Comparison of ENCODE assay signal across 14 cellular contexts in genomic region chr12:57416039-57416996, GRCh38. TPM values are rescaled to one million over a fixed set of nuclear protein-coding genes. Genes with fewer than 3 reads are reported as not detected.
DNase-seq lines count a peak whose midpoint lies in the region; ATAC-seq, FAIRE-seq and TF ChIP-seq lines count a peak whose summit lies in the region.
"Had no signal": no experiment of that assay in that cellular context is flagged by ENCODE, and none has a peak within 500 bp of the region (broad histone marks: within the 10 kb centered on the region; RNA-seq: fewer than 3 reads in every experiment).

No MANE protein-coding gene starts in this region.

- WGBS in HepG2 (ENCODE audit: low lambda C conversion rate) = 89% methylated on average over 8 of the region's 8 CpGs

- H3K79me2 ChIP-seq in HepG2 (ENCODE audit: insufficient read depth, low read length) = no peaks in the 10 kb centered on the region

- H3K4me3 Mint-ChIP-seq in Calu3 (ENCODE audit: low read depth, unreplicated experiment) = no peak overlapping the region

- no peak overlapping the region for H2AFZ ChIP-seq in HepG2 (ENCODE audit: low read length)

- TF ChIP-seq EP300 in HepG2 (IDR thresholded peaks at IDR 0.05; ENCODE audit: low read depth in 2 of 2, low read length in 2 of 2) (no peak), HepG2 (CRISPR knock-in tag; IDR thresholded peaks at IDR 0.05; ENCODE audit: borderline replicate concordance) (no peak)

- CTCF ChIA-PET in HepG2 (lab: Yijun Ruan, JAX; ENCODE audit: low intra/inter-chr PET ratio, low total read pairs) (no interaction called here), Calu3 (lab: Charles Lee) (no interaction called here)

- DNase-seq in AG20443 (ENCODE audit: low spot score) (peak; percentile 13), HK-2 (ENCODE audit: unreplicated experiment) (peak; percentile 15), amniotic epithelial cell (ENCODE audit: low read depth) (peak; percentile 17), HepG2 (ENCODE audit: low spot score) (no peak), SKM-1 treated with dmso at 0.1 percent for 144 hours (lab: John Stamatoyannopoulos, UW; ENCODE audit: unreplicated experiment) (no peak), Calu3 (no peak), GM19239 (ENCODE audit: insufficient read length, low spot score) (no peak)
- DNase-seq: mucosa of descending colon, MV-4-11, upper lobe of left lung had no signal

- H3K27ac ChIP-seq in HepG2 (ENCODE audit: extremely low read length, insufficient read depth, low read length) = no peak overlapping the region
- H3K27ac ChIP-seq: upper lobe of left lung had no signal

- H3K9me3 Mint-ChIP-seq in Calu3 (ENCODE audit: low read depth, unreplicated experiment) = no peaks in the 10 kb centered on the region
- H3K9me3 Mint-ChIP-seq: activated naive CD4-positive, alpha-beta T cell treated with anti-CD3 and anti-CD28 coated beads, Interleukin-2, amount 50 U/mL, for 72 hours had no signal

- POLR2A ChIA-PET in HepG2 (lab: Yijun Ruan, JAX) = no interaction called here

- intact Hi-C loops in HepG2 (cut with micrococcal nuclease; ENCODE audit: unreplicated experiment) = no loop called here
- intact Hi-C loops in Calu3 (cut with micrococcal nuclease; ENCODE audit: unreplicated experiment) = no loop called here

- no peak overlapping the region for H3K4me2 ChIP-seq in HepG2 (ENCODE audit: low read depth, low read length)

- BruUV-seq in HepG2 (replicated peaks; lab: Mats Ljungman, UMichigan) (no TSS peak), Calu3 (replicated peaks; lab: Mats Ljungman, UMichigan) (no TSS peak)

- H3K27me3 Mint-ChIP-seq in Calu3 (ENCODE audit: unreplicated experiment) = no peaks in the 10 kb centered on the region
- H3K27me3 Mint-ChIP-seq: progenitor cell of endocrine pancreas had no signal

- FAIRE-seq in HepG2 (lab: Jason Lieb, UNC) = no peak
- no peak for FAIRE-seq in GM19239 (lab: Jason Lieb, UNC)

- H3K36me3 ChIP-seq in HepG2 (replicated peaks in 1 of 2; ENCODE audit: control insufficient read depth in 1 of 2, insufficient read depth in 2 of 2, low read length in 2 of 2) = no peaks in the 10 kb centered on the region; a peak in 1 of 5 replicates

- H3K4me1 ChIP-seq in HepG2 (ENCODE audit: insufficient read depth, low read length) = no peaks in the 10 kb centered on the region

- TF ChIP-seq RAD21 in HepG2 (CRISPR knock-in tag; IDR thresholded peaks at IDR 0.05) = no peak

- no peaks in the 10 kb centered on the region for H3K9me3 ChIP-seq in HepG2 (ENCODE audit: low read length)
- H3K9me3 ChIP-seq: mucosa of descending colon, upper lobe of left lung had no signal

- H3K4me3 ChIP-seq in HepG2 (replicated peaks in 1 of 3; ENCODE audit: insufficient read depth in 1 of 3, low read depth in 2 of 3, low read length in 3 of 3) = no peak overlapping the region
- H3K4me3 ChIP-seq: mucosa of descending colon, upper lobe of left lung had no signal

- peaks cover 25% of the 10 kb centered on the region for H3K4me1 Mint-ChIP-seq in Calu3 (ENCODE audit: low read depth, unreplicated experiment)

- H4K20me1 ChIP-seq in HepG2 (ENCODE audit: insufficient read depth, low read length) = no peaks in the 10 kb centered on the region

- in situ Hi-C loops in HepG2 (cut with HindIII; ENCODE audit: extremely low pct_ligation_motif_present, low pct_unique_long_range_greater_than_20kb) = no loop called here

- ATAC-seq in HepG2 (no peak), HG03378 (IDR thresholded peaks at IDR 0.05; ENCODE audit: unreplicated experiment) (no peak)
- ATAC-seq: activated naive CD4-positive, alpha-beta T cell treated with anti-CD3 and anti-CD28 coated beads, Interleukin-2, amount 50 U/mL, for 72 hours; mucosa of descending colon had no signal

- no peak overlapping the region for H3K27ac Mint-ChIP-seq in Calu3 (ENCODE audit: unreplicated experiment)
- H3K27ac Mint-ChIP-seq: activated naive CD4-positive, alpha-beta T cell treated with anti-CD3 and anti-CD28 coated beads, Interleukin-2, amount 50 U/mL, for 72 hours; progenitor cell of endocrine pancreas had no signal

- no peaks in the 10 kb centered on the region for H3K27me3 ChIP-seq in HepG2 (ENCODE audit: control insufficient read depth in 1 of 2, insufficient read depth in 2 of 2, low read length in 2 of 2)
- H3K27me3 ChIP-seq: upper lobe of left lung had no signal

- TF ChIP-seq POLR2A in HepG2 (IDR thresholded peaks at IDR 0.05; ENCODE audit: insufficient read depth in 1 of 2, low read depth in 2 of 2, low read length in 2 of 2) = no peak

- TF ChIP-seq CTCF in HepG2 (CRISPR knock-in tag; IDR thresholded peaks at IDR 0.05) = no peak
- TF ChIP-seq CTCF in Calu3 (IDR thresholded peaks at IDR 0.05; ENCODE audit: unreplicated experiment) = no peak

- no peak overlapping the region for H3K9ac ChIP-seq in HepG2 (ENCODE audit: insufficient read depth, low read depth, low read length)

- peaks cover 5% of the 10 kb centered on the region for H3K36me3 Mint-ChIP-seq in Calu3 (ENCODE audit: insufficient read depth, unreplicated experiment)
- H3K36me3 Mint-ChIP-seq: activated naive CD4-positive, alpha-beta T cell treated with anti-CD3 and anti-CD28 coated beads, Interleukin-2, amount 50 U/mL, for 72 hours had no signal

RNA-seq across cellular contexts. Expression of gene R3HDM2, which starts 14.5 kb away (rescaled TPM):
- 8.3 and 11.1 TPM in 2 replicates for total RNA-seq in HepG2 (2016; rRNA removed; fragmentation: Illumina TruSeq; extraction: Trizol)
- 5.7 and 8.8 TPM in 2 replicates for total RNA-seq in HepG2 (2016; cell fraction: cytosol; rRNA removed; fragmentation: Illumina TruSeq; extraction: Trizol; ENCODE audit: low read depth)
- 6.4 and 10.3 TPM in 2 replicates for total RNA-seq in HepG2 (2016; cell fraction: insoluble cytoplasmic fraction; rRNA removed; fragmentation: Illumina TruSeq; extraction: Trizol)
- total RNA-seq in HepG2 (2016; cell fraction: membrane; rRNA removed; fragmentation: Illumina TruSeq; extraction: Trizol) = 9.0 and 10.3 TPM in 2 replicates
- total RNA-seq in HepG2 (2016; cell fraction: nucleus; rRNA removed; fragmentation: Illumina TruSeq; extraction: Trizol) = 14.9 and 18.4 TPM in 2 replicates
- 23.5 and 26.2 TPM in 2 replicates for polyA plus RNA-seq in HepG2 (2011; rRNA removed)
- 7.3 and 10.4 TPM in 2 replicates for polyA plus RNA-seq in HepG2 (2011; cell fraction: cytosol; rRNA removed)
- polyA plus RNA-seq in HepG2 (2011; cell fraction: nucleus; rRNA removed) = 48.1 and 57.1 TPM in 2 replicates
- 13.7 and 15.9 TPM in 2 replicates for polyA plus RNA-seq in HepG2 (2012)
- polyA plus RNA-seq in HepG2 (2016; cell fraction: cytosol; fragmentation: Illumina TruSeq; extraction: Trizol; ENCODE audit: low read depth) = 1.4 and 2.4 TPM in 2 replicates
- 10.8 and 11.3 TPM in 2 replicates for polyA plus RNA-seq in HepG2 (2016; cell fraction: insoluble cytoplasmic fraction; fragmentation: Illumina TruSeq; extraction: Trizol; ENCODE audit: low read depth)
- polyA plus RNA-seq in HepG2 (2016; cell fraction: membrane; fragmentation: Illumina TruSeq; extraction: Trizol; ENCODE audit: low read depth) = 6.5 and 7.8 TPM in 2 replicates
- 44.4 and 51.2 TPM in 2 replicates for polyA plus RNA-seq in HepG2 (2016; cell fraction: nucleus; fragmentation: Illumina TruSeq; extraction: Trizol; ENCODE audit: insufficient read depth, low read depth)
- 10.6 and 21.3 TPM in 2 replicates for polyA minus RNA-seq in HepG2 (2011; rRNA and poly(A)+ RNA removed; ENCODE audit: low replicate concordance)
- 9.9 and 10.8 TPM in 2 replicates for polyA minus RNA-seq in HepG2 (2011; cell fraction: cytosol; rRNA and poly(A)+ RNA removed)
- 26.1 and 27.0 TPM in 2 replicates for polyA minus RNA-seq in HepG2 (2011; cell fraction: nucleus; rRNA and poly(A)+ RNA removed)
- 77.3 and 87.6 TPM in 2 replicates for total RNA-seq in Calu3 (2022)

RNA-seq across cellular contexts. Expression of gene INHBC, which starts 18.3 kb away (rescaled TPM):
- total RNA-seq in HepG2 (2016; rRNA removed; fragmentation: Illumina TruSeq; extraction: Trizol) (1.5 and 1.8 TPM in 2 replicates), Calu3 (2022) (not detected in 2 replicates)
- total RNA-seq in HepG2 (2016; cell fraction: cytosol; rRNA removed; fragmentation: Illumina TruSeq; extraction: Trizol; ENCODE audit: low read depth) = 0.20 and 0.35 TPM in 2 replicates
- total RNA-seq in HepG2 (2016; cell fraction: insoluble cytoplasmic fraction; rRNA removed; fragmentation: Illumina TruSeq; extraction: Trizol) = 1.3 and 1.7 TPM in 2 replicates
- total RNA-seq in HepG2 (2016; cell fraction: membrane; rRNA removed; fragmentation: Illumina TruSeq; extraction: Trizol) = 1.1 TPM in 2 replicates
- total RNA-seq in HepG2 (2016; cell fraction: nucleus; rRNA removed; fragmentation: Illumina TruSeq; extraction: Trizol) = 2.3 and 2.6 TPM in 2 replicates
- polyA plus RNA-seq in HepG2 (2011; rRNA removed) = 12.7 and 13.8 TPM in 2 replicates
- 11.4 and 11.9 TPM in 2 replicates for polyA plus RNA-seq in HepG2 (2011; cell fraction: cytosol; rRNA removed)
- polyA plus RNA-seq in HepG2 (2011; cell fraction: nucleus; rRNA removed) = 4.8 and 6.4 TPM in 2 replicates
- 2.3 and 4.2 TPM in 2 replicates for polyA plus RNA-seq in HepG2 (2012)
- 0.35 and 0.46 TPM in 2 replicates for polyA plus RNA-seq in HepG2 (2016; cell fraction: cytosol; fragmentation: Illumina TruSeq; extraction: Trizol; ENCODE audit: low read depth)
- polyA plus RNA-seq in HepG2 (2016; cell fraction: insoluble cytoplasmic fraction; fragmentation: Illumina TruSeq; extraction: Trizol; ENCODE audit: low read depth) = 3.2 and 3.3 TPM in 2 replicates
- 1.3 and 1.4 TPM in 2 replicates for polyA plus RNA-seq in HepG2 (2016; cell fraction: membrane; fragmentation: Illumina TruSeq; extraction: Trizol; ENCODE audit: low read depth)
- polyA plus RNA-seq in HepG2 (2016; cell fraction: nucleus; fragmentation: Illumina TruSeq; extraction: Trizol; ENCODE audit: insufficient read depth, low read depth) = 4.0 and 4.8 TPM in 2 replicates
- polyA minus RNA-seq in HepG2 (2011; rRNA and poly(A)+ RNA removed; ENCODE audit: low replicate concordance) = 0.16 and 20.9 TPM in 2 replicates
- 4.8 and 4.9 TPM in 2 replicates for polyA minus RNA-seq in HepG2 (2011; cell fraction: cytosol; rRNA and poly(A)+ RNA removed)
- polyA minus RNA-seq in HepG2 (2011; cell fraction: nucleus; rRNA and poly(A)+ RNA removed) = 5.0 and 6.3 TPM in 2 replicates
- total RNA-seq: activated naive CD4-positive, alpha-beta T cell treated with anti-CD3 and anti-CD28 coated beads, Interleukin-2, amount 50 U/mL, for 72 hours; G401; mucosa of descending colon; progenitor cell of endocrine pancreas; upper lobe of left lung had no signal

RNA-seq across cellular contexts. Expression of gene INHBE, which starts 38.8 kb away (rescaled TPM):
- total RNA-seq in HepG2 (2016; rRNA removed; fragmentation: Illumina TruSeq; extraction: Trizol) (6.8 and 17.0 TPM in 2 replicates), Calu3 (2022) (0.38 and 0.64 TPM in 2 replicates)
- total RNA-seq in HepG2 (2016; cell fraction: cytosol; rRNA removed; fragmentation: Illumina TruSeq; extraction: Trizol; ENCODE audit: low read depth) = 1.4 and 1.9 TPM in 2 replicates
- 8.0 and 15.5 TPM in 2 replicates for total RNA-seq in HepG2 (2016; cell fraction: insoluble cytoplasmic fraction; rRNA removed; fragmentation: Illumina TruSeq; extraction: Trizol)
- total RNA-seq in HepG2 (2016; cell fraction: membrane; rRNA removed; fragmentation: Illumina TruSeq; extraction: Trizol) = 3.2 and 3.3 TPM in 2 replicates
- 11.2 and 13.1 TPM in 2 replicates for total RNA-seq in HepG2 (2016; cell fraction: nucleus; rRNA removed; fragmentation: Illumina TruSeq; extraction: Trizol)
- polyA plus RNA-seq in HepG2 (2011; rRNA removed) = 32.0 and 55.8 TPM in 2 replicates
- polyA plus RNA-seq in HepG2 (2011; cell fraction: cytosol; rRNA removed) = 39.2 and 45.0 TPM in 2 replicates
- 12.5 and 25.8 TPM in 2 replicates for polyA plus RNA-seq in HepG2 (2011; cell fraction: nucleus; rRNA removed)
- polyA plus RNA-seq in HepG2 (2012) = 16.9 and 62.2 TPM in 2 replicates
- polyA plus RNA-seq in HepG2 (2016; cell fraction: cytosol; fragmentation: Illumina TruSeq; extraction: Trizol; ENCODE audit: low read depth) = 0.90 and 1.2 TPM in 2 replicates
- polyA plus RNA-seq in HepG2 (2016; cell fraction: insoluble cytoplasmic fraction; fragmentation: Illumina TruSeq; extraction: Trizol; ENCODE audit: low read depth) = 6.5 and 7.6 TPM in 2 replicates
- 1.8 and 2.0 TPM in 2 replicates for polyA plus RNA-seq in HepG2 (2016; cell fraction: membrane; fragmentation: Illumina TruSeq; extraction: Trizol; ENCODE audit: low read depth)
- 16.9 and 17.1 TPM in 2 replicates for polyA plus RNA-seq in HepG2 (2016; cell fraction: nucleus; fragmentation: Illumina TruSeq; extraction: Trizol; ENCODE audit: insufficient read depth, low read depth)
- 0.51 and 61.0 TPM in 2 replicates for polyA minus RNA-seq in HepG2 (2011; rRNA and poly(A)+ RNA removed; ENCODE audit: low replicate concordance)
- 21.0 and 26.6 TPM in 2 replicates for polyA minus RNA-seq in HepG2 (2011; cell fraction: cytosol; rRNA and poly(A)+ RNA removed)
- 7.1 and 11.4 TPM in 2 replicates for polyA minus RNA-seq in HepG2 (2011; cell fraction: nucleus; rRNA and poly(A)+ RNA removed)
- total RNA-seq: mucosa of descending colon had no signal

RNA-seq across cellular contexts. Expression of gene GLI1, which starts 43.3 kb away (rescaled TPM):
- total RNA-seq in HepG2 (2016; rRNA removed; fragmentation: Illumina TruSeq; extraction: Trizol) = 0.20 TPM in 1 of 2 replicates, not detected in the other
- total RNA-seq in HepG2 (2016; cell fraction: cytosol; rRNA removed; fragmentation: Illumina TruSeq; extraction: Trizol; ENCODE audit: low read depth) = 0.53 TPM in 1 of 2 replicates, not detected in the other
- not detected in 2 replicates for total RNA-seq in HepG2 (2016; cell fraction: insoluble cytoplasmic fraction; rRNA removed; fragmentation: Illumina TruSeq; extraction: Trizol)
- not detected in 2 replicates for total RNA-seq in HepG2 (2016; cell fraction: membrane; rRNA removed; fragmentation: Illumina TruSeq; extraction: Trizol)
- not detected in 2 replicates for total RNA-seq in HepG2 (2016; cell fraction: nucleus; rRNA removed; fragmentation: Illumina TruSeq; extraction: Trizol)
- polyA plus RNA-seq in HepG2 (2011; rRNA removed) = 0.09 and 0.27 TPM in 2 replicates
- polyA plus RNA-seq in HepG2 (2011; cell fraction: cytosol; rRNA removed) = 0.06 and 0.07 TPM in 2 replicates
- 0.33 and 0.42 TPM in 2 replicates for polyA plus RNA-seq in HepG2 (2011; cell fraction: nucleus; rRNA removed)
- polyA plus RNA-seq in HepG2 (2012) = 0.55 TPM in 1 of 2 replicates, not detected in the other
- not detected in 2 replicates for polyA plus RNA-seq in HepG2 (2016; cell fraction: cytosol; fragmentation: Illumina TruSeq; extraction: Trizol; ENCODE audit: low read depth)
- polyA plus RNA-seq in HepG2 (2016; cell fraction: insoluble cytoplasmic fraction; fragmentation: Illumina TruSeq; extraction: Trizol; ENCODE audit: low read depth) = 0.35 TPM in 1 of 2 replicates, not detected in the other
- not detected in 2 replicates for polyA plus RNA-seq in HepG2 (2016; cell fraction: membrane; fragmentation: Illumina TruSeq; extraction: Trizol; ENCODE audit: low read depth)
- polyA plus RNA-seq in HepG2 (2016; cell fraction: nucleus; fragmentation: Illumina TruSeq; extraction: Trizol; ENCODE audit: insufficient read depth, low read depth) = 0.17 and 0.49 TPM in 2 replicates
- polyA minus RNA-seq in HepG2 (2011; rRNA and poly(A)+ RNA removed; ENCODE audit: low replicate concordance) = 2.5 TPM in 1 of 2 replicates, not detected in the other
- not detected in 2 replicates for polyA minus RNA-seq in HepG2 (2011; cell fraction: cytosol; rRNA and poly(A)+ RNA removed)
- not detected in 2 replicates for polyA minus RNA-seq in HepG2 (2011; cell fraction: nucleus; rRNA and poly(A)+ RNA removed)
- total RNA-seq in Calu3 (2022) = 0.54 and 0.61 TPM in 2 replicates

Comparison
In these comparisons a context has a peak if more than half of its experiments do, and no peak if none do; other contexts are left out.
1. DNase-seq: peak in AG20443 (single experiment), HK-2 (single experiment) and amniotic epithelial cell (single experiment); none in HepG2 (single experiment), SKM-1 treated with dmso at 0.1 percent for 144 hours (single experiment), Calu3 (single experiment) and GM19239 (single experiment).